In genomic region chr1:209802780-209803152, GRCh38 we compare ENCODE assay signal across 12 cellular contexts.
"Had no signal": no experiment of that assay in that cellular context is flagged by ENCODE, and none has a peak within 500 bp of the region (broad histone marks: within the 10 kb centered on the region; RNA-seq: fewer than 3 reads in every experiment).

No MANE protein-coding gene starts in this region.

- H3K27me3 ChIP-seq: uterus had no signal

- H3K36me3 ChIP-seq: esophagus muscularis mucosa, thoracic aorta, uterus had no signal

- H3K27ac ChIP-seq: esophagus muscularis mucosa, uterus had no signal

- DNase-seq: activated CD4-positive, alpha-beta T cell treated with anti-CD3 and anti-CD28 coated beads for 48 hours; activated naive CD4-positive, alpha-beta T cell treated with anti-CD3 and anti-CD28 coated beads for 36 hours; foreskin fibroblast; head of caudate nucleus; naive thymus-derived CD4-positive, alpha-beta T cell; stimulated activated CD4-positive, alpha-beta T cell treated with anti-CD3 and anti-CD28 coated beads, Interleukin-12 subunit alpha, Interleukin-12 subunit beta, amount 100 ng/mL, for 4 hours; stimulated activated naive CD8-positive, alpha-beta T cell treated with anti-CD3 and anti-CD28 coated beads, Interleukin-15, Interleukin-2, amounts not matched to agents 100 U/mL and 50 U/mL, for 24 hours; uterus had no signal

- ATAC-seq: naive thymus-derived CD4-positive, alpha-beta T cell; sciatic nerve; stimulated activated naive CD8-positive, alpha-beta T cell treated with anti-CD3 and anti-CD28 coated beads, Interleukin-15, Interleukin-2, amounts not matched to agents 100 U/mL and 50 U/mL, for 24 hours; WTC11 had no signal

- H3K9me3 ChIP-seq: esophagus muscularis mucosa, thoracic aorta, uterus had no signal

- H3K4me3 ChIP-seq: esophagus muscularis mucosa, thoracic aorta, uterus had no signal
